Comparison of ENCODE assay signal across 24 cellular contexts in the genomic region with DNA sequence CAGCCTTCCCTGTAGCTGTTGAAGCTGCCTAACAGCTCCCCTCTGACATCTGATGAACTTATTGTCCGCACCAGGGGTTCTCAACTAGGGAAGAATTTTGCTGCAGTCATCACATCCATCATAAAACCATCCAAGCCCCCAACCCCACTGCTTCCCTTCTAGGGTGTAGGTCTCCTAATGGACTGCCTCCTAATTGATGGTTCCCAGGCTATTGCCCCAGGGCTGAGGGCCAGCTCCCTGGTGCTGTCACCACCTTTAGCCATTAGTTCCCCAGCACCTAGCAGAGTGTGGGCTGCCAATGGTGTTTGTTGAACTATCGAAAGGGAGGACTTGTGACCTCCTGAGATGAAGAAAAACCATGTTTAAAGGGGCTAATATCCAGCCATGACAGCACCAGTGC.
"Had no signal": no experiment of that assay in that cellular context is flagged by ENCODE, and none has a peak within 500 bp of the region (broad histone marks: within the 10 kb centered on the region; RNA-seq: fewer than 3 reads in every experiment).

No MANE protein-coding gene starts in this region.

- H3K9me3 ChIP-seq: lower lobe of right lung, ovary, psoas muscle, testis, tibial artery had no signal

- ATAC-seq: left ventricle myocardium superior; lower lobe of right lung; naive thymus-derived CD8-positive, alpha-beta T cell; psoas muscle; sciatic nerve; stimulated activated naive CD8-positive, alpha-beta T cell treated with anti-CD3 and anti-CD28 coated beads, Interleukin-15, Interleukin-2, amounts not matched to agents 100 U/mL and 50 U/mL, for 24 hours had no signal

- H3K4me3 Mint-ChIP-seq: immature natural killer cell; naive thymus-derived CD8-positive, alpha-beta T cell; nephron progenitor cell; type B pancreatic cell had no signal

- H3K27ac ChIP-seq: lower lobe of right lung, ovary, psoas muscle, testis, tibial artery had no signal

- H3K4me2 ChIP-seq: smooth muscle cell had no signal

- H3K4me1 ChIP-seq: lower lobe of right lung, psoas muscle, testis, tibial artery had no signal

- H3K36me3 Mint-ChIP-seq: immature natural killer cell; naive thymus-derived CD8-positive, alpha-beta T cell; type B pancreatic cell had no signal

- H3K4me1 Mint-ChIP-seq: immature natural killer cell had no signal

- DNase-seq: cortex of kidney; hypothalamus; immature natural killer cell; left ventricle myocardium superior; lower lobe of right lung; naive thymus-derived CD8-positive, alpha-beta T cell; nephron progenitor cell; occipital lobe; ovary; psoas muscle; retina; stimulated activated CD4-positive, alpha-beta T cell treated with anti-CD3 and anti-CD28 coated beads, Interleukin-12 subunit alpha, Interleukin-12 subunit beta, amount 100 ng/mL, for 4 hours; stimulated activated CD4-positive, alpha-beta T cell treated with anti-CD3 and anti-CD28 coated beads, Interleukin-1b, Interleukin-23, amount 100 ng/mL, for 48 hours; stimulated activated CD4-positive, alpha-beta T cell treated with anti-CD3 and anti-CD28 coated beads, Interleukin-4, amount 100 ng/mL, for 1 hour; stimulated activated CD8-positive, alpha-beta memory T cell treated with anti-CD3 and anti-CD28 coated beads, Interleukin-4, amount 100 ng/mL, for 48 hours; stimulated activated naive CD8-positive, alpha-beta T cell treated with anti-CD3 and anti-CD28 coated beads, Interleukin-15, Interleukin-2, amounts not matched to agents 100 U/mL and 50 U/mL, for 24 hours; substantia nigra; testis; tibial artery had no signal

- H3K27me3 ChIP-seq: ovary, testis, tibial artery had no signal

- FAIRE-seq: frontal cortex, keratinocyte had no signal

- H3K9me3 Mint-ChIP-seq: nephron progenitor cell, type B pancreatic cell had no signal

- H3K4me3 ChIP-seq: lower lobe of right lung, ovary, psoas muscle, smooth muscle cell, testis, tibial artery had no signal

- H3K36me3 ChIP-seq: lower lobe of right lung, ovary, tibial artery had no signal

- H3K27ac Mint-ChIP-seq: immature natural killer cell; naive thymus-derived CD8-positive, alpha-beta T cell; nephron progenitor cell; type B pancreatic cell had no signal
